In the genomic region with DNA sequence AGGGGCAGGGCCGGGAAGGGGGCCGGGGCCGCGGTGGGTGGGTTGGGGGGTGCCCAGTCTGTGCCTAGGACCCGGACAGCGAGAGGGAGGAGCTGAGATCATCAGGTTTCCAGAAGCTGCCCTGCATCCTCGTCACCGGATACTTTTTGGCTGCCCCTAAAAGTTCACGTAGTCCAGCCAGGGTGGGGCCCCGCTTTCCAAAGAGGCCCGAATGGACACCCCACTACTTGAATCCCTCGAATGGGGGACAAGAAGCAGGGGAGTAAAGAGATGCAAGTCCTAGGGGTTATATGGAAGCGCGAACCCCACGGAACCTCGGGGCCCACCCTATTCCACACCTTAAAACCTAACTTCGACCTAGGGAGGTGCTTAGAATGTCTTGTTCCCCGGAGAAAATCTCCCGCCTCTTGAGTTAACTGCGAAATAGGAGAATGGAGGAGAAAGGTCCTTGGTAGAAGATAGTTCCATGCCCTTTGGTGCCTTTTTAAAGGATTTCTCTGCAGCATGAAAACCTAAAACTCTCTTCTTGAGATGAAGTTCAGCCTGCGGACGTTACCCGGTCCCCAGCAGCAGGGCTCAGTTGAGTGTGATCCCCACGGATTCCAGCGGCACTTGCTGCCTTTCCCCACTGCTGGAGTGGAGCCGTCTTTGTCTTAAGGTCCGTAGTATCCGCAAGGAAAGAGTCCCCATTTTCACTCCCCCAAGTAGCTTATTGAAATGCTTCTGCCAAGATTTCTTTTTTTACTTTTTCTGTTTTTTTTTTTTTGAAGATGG, we compare ENCODE assay signal across 8 cellular contexts. TPM values are rescaled to one million over a fixed set of nuclear protein-coding genes. Genes with fewer than 3 reads are reported as not detected.
DNase-seq lines count a peak whose midpoint lies in the region; ATAC-seq lines count a peak whose summit lies in the region.

No MANE protein-coding gene starts in this region.

- H3K4me1 ChIP-seq in HAP-1 (peaks cover 20% of the 10 kb centered on the region), iPS DF 6.9 (ENCODE audit: control insufficient read depth, insufficient read depth, low read length) (no peaks in the 10 kb centered on the region; the same call in 1 of the 2 replicates)

- H3K9me3 Mint-ChIP-seq in activated T-helper 1 cell treated with anti-CD3 and anti-CD28 coated beads, Interleukin-12 subunit alpha, Interleukin-12 subunit beta, Interleukin-2, Interleukin-4 antibody, amounts not matched to agents 30 ng/mL and 10 ng/mL and 1 ng/mL, durations not matched to agents 14 hours and 24 hours and 36 hours = no peaks in the 10 kb centered on the region

- no CpG with 5 or more reads among the region's 28 CpGs for WGBS in iPS DF 6.9 (ENCODE audit: insufficient coverage, insufficient read length)

- intact Hi-C loops in activated T-helper 1 cell treated with anti-CD3 and anti-CD28 coated beads, Interleukin-12 subunit alpha, Interleukin-12 subunit beta, Interleukin-2, Interleukin-4 antibody, amounts not matched to agents 30 ng/mL and 10 ng/mL and 1 ng/mL, durations not matched to agents 14 hours and 24 hours and 36 hours (cut with micrococcal nuclease) = loop anchor here (1.0 to 10.0 kb wide), 5 partner anchors 32 to 950 kb away; no protein-coding TSS in a partner anchor

- peaks cover 66% of the 10 kb centered on the region for H3K27me3 Mint-ChIP-seq in activated T-helper 1 cell treated with anti-CD3 and anti-CD28 coated beads, Interleukin-12 subunit alpha, Interleukin-12 subunit beta, Interleukin-2, Interleukin-4 antibody, amounts not matched to agents 30 ng/mL and 10 ng/mL and 1 ng/mL, durations not matched to agents 14 hours and 24 hours and 36 hours (ENCODE audit: insufficient read depth)

- DNase-seq in HAP-1 (ENCODE audit: low spot score in 2 of 2) (no peak), iPS DF 6.9 (ENCODE audit: low read depth, low spot score) (no peak), hypothalamus (lab: John Stamatoyannopoulos, UW) (no peak), dermis blood vessel endothelial cell (no peak), HK-2 (ENCODE audit: unreplicated experiment) (no peak)
- no peak for DNase-seq in activated T-helper 1 cell treated with anti-CD3 and anti-CD28 coated beads, Interleukin-12 subunit alpha, Interleukin-12 subunit beta, Interleukin-2, Interleukin-4 antibody, amounts not matched to agents 30 ng/mL and 10 ng/mL and 1 ng/mL, durations not matched to agents 14 hours and 24 hours and 36 hours (ENCODE audit: low spot score)

- H3K4me3 ChIP-seq in HAP-1 = peak overlapping the region; percentile 61
- peak overlapping the region; percentile 80; the same call in 1 of the 2 replicates for H3K4me3 ChIP-seq in iPS DF 6.9 (ENCODE audit: low read length)
- peak overlapping the region; percentile 55 to 89 (median 79) for H3K4me3 ChIP-seq in skin epidermis

- no peak for ATAC-seq in GM21717 (IDR thresholded peaks at IDR 0.05; ENCODE audit: unreplicated experiment)

- peaks cover 13% of the 10 kb centered on the region for H3K4me1 Mint-ChIP-seq in activated T-helper 1 cell treated with anti-CD3 and anti-CD28 coated beads, Interleukin-12 subunit alpha, Interleukin-12 subunit beta, Interleukin-2, Interleukin-4 antibody, amounts not matched to agents 30 ng/mL and 10 ng/mL and 1 ng/mL, durations not matched to agents 14 hours and 24 hours and 36 hours (ENCODE audit: low read depth)

- H3K36me3 Mint-ChIP-seq in activated T-helper 1 cell treated with anti-CD3 and anti-CD28 coated beads, Interleukin-12 subunit alpha, Interleukin-12 subunit beta, Interleukin-2, Interleukin-4 antibody, amounts not matched to agents 30 ng/mL and 10 ng/mL and 1 ng/mL, durations not matched to agents 14 hours and 24 hours and 36 hours (ENCODE audit: low read depth) = no peaks in the 10 kb centered on the region

- H3K27ac Mint-ChIP-seq in activated T-helper 1 cell treated with anti-CD3 and anti-CD28 coated beads, Interleukin-12 subunit alpha, Interleukin-12 subunit beta, Interleukin-2, Interleukin-4 antibody, amounts not matched to agents 30 ng/mL and 10 ng/mL and 1 ng/mL, durations not matched to agents 14 hours and 24 hours and 36 hours = no peak overlapping the region

- in situ Hi-C loops in HAP-1 (cut with MboI; ENCODE audit: low sequenced_read_pairs) = no loop called here

- no peak overlapping the region for H3K27ac ChIP-seq in iPS DF 6.9 (ENCODE audit: low read length)
- H3K27ac ChIP-seq in skin epidermis = peak overlapping the region in 20 of 21 experiments; percentile 28 to 96 (median 86)

- H3K9me3 ChIP-seq in HAP-1 = no peaks in the 10 kb centered on the region
- no peaks in the 10 kb centered on the region for H3K9me3 ChIP-seq in iPS DF 6.9 (ENCODE audit: control insufficient read depth, insufficient read depth, low read length)

- H3K27me3 ChIP-seq in HAP-1 (ENCODE audit: low read depth) (no peaks in the 10 kb centered on the region), iPS DF 6.9 (ENCODE audit: control insufficient read depth, insufficient read depth, low read length) (peaks cover 6% of the 10 kb centered on the region; the same call in 1 of the 2 replicates)

- H3K36me3 ChIP-seq in HAP-1 (replicated peaks) = no peaks in the 10 kb centered on the region
- no peaks in the 10 kb centered on the region for H3K36me3 ChIP-seq in iPS DF 6.9 (ENCODE audit: control insufficient read depth, insufficient read depth, low read length)

- peak overlapping the region; percentile 71 for H3K4me3 Mint-ChIP-seq in activated T-helper 1 cell treated with anti-CD3 and anti-CD28 coated beads, Interleukin-12 subunit alpha, Interleukin-12 subunit beta, Interleukin-2, Interleukin-4 antibody, amounts not matched to agents 30 ng/mL and 10 ng/mL and 1 ng/mL, durations not matched to agents 14 hours and 24 hours and 36 hours

RNA-seq across cellular contexts. Expression of a gene that starts 2.1 kb away (rescaled TPM):
- total RNA-seq in activated T-helper 1 cell treated with anti-CD3 and anti-CD28 coated beads, Interleukin-12 subunit alpha, Interleukin-12 subunit beta, Interleukin-2, Interleukin-4 antibody, amounts not matched to agents 30 ng/mL and 10 ng/mL and 1 ng/mL, durations not matched to agents 14 hours and 24 hours and 36 hours = 0.56 and 0.65 TPM in 2 replicates
- total RNA-seq in dermis blood vessel endothelial cell = 88.8 and 91.2 TPM in 2 replicates

Comparison
In these comparisons a context has a peak if more than half of its experiments do, and no peak if none do; other contexts are left out.
1. RNA of a gene that starts 2.1 kb away (total RNA-seq): 88.8 to 91.2 TPM in dermis blood vessel endothelial cell; 0.56 to 0.65 TPM in activated T-helper 1 cell treated with anti-CD3 and anti-CD28 coated beads, Interleukin-12 subunit alpha, Interleukin-12 subunit beta, Interleukin-2, Interleukin-4 antibody, amounts not matched to agents 30 ng/mL and 10 ng/mL and 1 ng/mL, durations not matched to agents 14 hours and 24 hours and 36 hours; every median in the first group is over 10 times any median in the second.
2. Peak in every context shown above with its lines, with median percentiles within 50 percentile points of each other: H3K4me3 ChIP-seq.